2 cellular contexts compared by ENCODE assay signal in the genomic region with DNA sequence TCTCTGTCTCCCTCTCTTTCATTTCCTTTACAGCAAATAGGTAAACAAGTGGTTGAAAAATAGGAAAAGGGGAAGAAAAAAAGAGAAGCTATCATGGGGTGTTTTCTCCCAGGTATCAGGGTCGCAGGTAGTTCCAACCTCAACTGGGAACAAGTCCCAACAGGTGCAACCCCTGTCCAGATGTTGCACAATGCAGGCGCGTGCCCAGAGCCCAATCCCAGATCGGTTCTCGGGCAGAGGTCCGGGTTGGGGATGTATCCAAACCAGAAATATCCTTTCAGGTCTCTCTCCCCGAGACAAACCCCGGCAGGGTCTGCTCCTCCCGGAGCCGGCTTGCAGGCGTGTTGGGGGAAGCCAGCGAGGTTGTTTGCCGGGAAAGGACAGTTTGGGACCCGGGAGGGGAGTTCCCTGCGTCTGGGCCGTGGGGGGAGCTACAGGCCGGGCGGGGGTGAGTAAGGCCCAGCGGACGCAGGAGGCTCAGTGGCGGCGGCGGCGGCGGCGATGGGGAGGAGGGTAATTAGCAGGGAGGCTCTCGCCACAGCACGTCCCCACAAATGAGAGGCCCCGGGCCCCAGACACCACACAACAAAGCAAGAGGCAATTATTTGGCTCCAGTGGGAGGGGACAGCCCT.
TF ChIP-seq lines count a peak whose summit lies in the region.

No MANE protein-coding gene starts in this region.

TF ChIP-seq in IMR-90, 13 proteins besides CTCF, POLR2A, EP300 and RAD21:
- TF ChIP-seq, protein P1, sequence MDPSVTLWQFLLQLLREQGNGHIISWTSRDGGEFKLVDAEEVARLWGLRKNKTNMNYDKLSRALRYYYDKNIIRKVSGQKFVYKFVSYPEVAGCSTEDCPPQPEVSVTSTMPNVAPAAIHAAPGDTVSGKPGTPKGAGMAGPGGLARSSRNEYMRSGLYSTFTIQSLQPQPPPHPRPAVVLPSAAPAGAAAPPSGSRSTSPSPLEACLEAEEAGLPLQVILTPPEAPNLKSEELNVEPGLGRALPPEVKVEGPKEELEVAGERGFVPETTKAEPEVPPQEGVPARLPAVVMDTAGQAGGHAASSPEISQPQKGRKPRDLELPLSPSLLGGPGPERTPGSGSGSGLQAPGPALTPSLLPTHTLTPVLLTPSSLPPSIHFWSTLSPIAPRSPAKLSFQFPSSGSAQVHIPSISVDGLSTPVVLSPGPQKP (IDR thresholded peaks at IDR 0.05; ENCODE audit: borderline replicate concordance, low read depth, low read length) = no peak
- TF ChIP-seq MAZ (IDR thresholded peaks at IDR 0.05; ENCODE audit: borderline replicate concordance, low read depth, low read length) = no peak
- no peak for TF ChIP-seq NFE2L2 (IDR thresholded peaks at IDR 0.05; ENCODE audit: low read depth, low read length)
- TF ChIP-seq, protein P2, sequence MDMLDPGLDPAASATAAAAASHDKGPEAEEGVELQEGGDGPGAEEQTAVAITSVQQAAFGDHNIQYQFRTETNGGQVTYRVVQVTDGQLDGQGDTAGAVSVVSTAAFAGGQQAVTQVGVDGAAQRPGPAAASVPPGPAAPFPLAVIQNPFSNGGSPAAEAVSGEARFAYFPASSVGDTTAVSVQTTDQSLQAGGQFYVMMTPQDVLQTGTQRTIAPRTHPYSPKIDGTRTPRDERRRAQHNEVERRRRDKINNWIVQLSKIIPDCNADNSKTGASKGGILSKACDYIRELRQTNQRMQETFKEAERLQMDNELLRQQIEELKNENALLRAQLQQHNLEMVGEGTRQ (IDR thresholded peaks at IDR 0.05; ENCODE audit: low read depth, low read length) = no peak
- peak; percentile 30; the same call in 1 of the 2 replicates for TF ChIP-seq CEBPB (IDR thresholded peaks at IDR 0.05; ENCODE audit: low read depth, low read length)
- TF ChIP-seq CHD1 (IDR thresholded peaks at IDR 0.05; ENCODE audit: low read depth, low read length) = no peak
- TF ChIP-seq SMC3 (IDR thresholded peaks at IDR 0.05; ENCODE audit: low read depth, low read length) = no peak

TF ChIP-seq in GM12878, 131 proteins besides CTCF, POLR2A, EP300 and RAD21:
- TF ChIP-seq STAT1 (conservative IDR thresholded peaks at IDR 0.05) = no peak
- TF ChIP-seq, protein P2 (IDR thresholded peaks at IDR 0.05; ENCODE audit: borderline replicate concordance, low read depth, low read length) = no peak
TF ChIP-seq in GM12878: peak in this region for 0.
